Comparison of ENCODE assay signal across 8 cellular contexts in genomic region chr10:51422311-51423120, GRCh38.
DNase-seq lines count a peak whose midpoint lies in the region; ATAC-seq, FAIRE-seq and TF ChIP-seq lines count a peak whose summit lies in the region.

No MANE protein-coding gene starts in this region.

- no peaks in the 10 kb centered on the region for H3K36me3 ChIP-seq in OCI-LY1 (ENCODE audit: insufficient read depth, low read length)
- no peaks in the 10 kb centered on the region for H3K36me3 ChIP-seq in keratinocyte (ENCODE audit: control insufficient read depth in 2 of 2, extremely low read depth in 1 of 2, insufficient read depth in 2 of 2, low read length in 2 of 2)

- peak; percentile 55 for FAIRE-seq in keratinocyte (lab: Jason Lieb, UNC)

- DNase-seq in AG09319 (ENCODE audit: extremely low read depth, low read depth) (peak; percentile 49), T47D (ENCODE audit: low read depth in 1 of 2, low spot score in 1 of 2) (peak; percentile 55 to 76), keratinocyte (ENCODE audit: low read depth, low spot score) (no peak), NCI-H2171 treated with DMSO at 0.1 percent for 48 hours (lab: John Stamatoyannopoulos, UW) (no peak)
- peak; percentile 1 for DNase-seq in stimulated activated CD8-positive, alpha-beta memory T cell treated with anti-CD3 and anti-CD28 coated beads, Interleukin-15, amount 100 ng/mL, for 1 hour (ENCODE audit: low read depth)

- H3K4me1 ChIP-seq in OCI-LY1 (ENCODE audit: insufficient read depth, low read length, severe bottlenecking) (no peaks in the 10 kb centered on the region), keratinocyte (ENCODE audit: control insufficient read depth, extremely low read depth, insufficient read depth, low read length) (no peaks in the 10 kb centered on the region)

- H2AFZ ChIP-seq in OCI-LY1 (ENCODE audit: low read length) (no peak overlapping the region), keratinocyte (ENCODE audit: control insufficient read depth, low read length) (no peak overlapping the region)

- ATAC-seq in HG02852 (IDR thresholded peaks at IDR 0.05; ENCODE audit: unreplicated experiment): peak; percentile 77

- in situ Hi-C loops in T47D (cut with HindIII; ENCODE audit: low pct_unique_long_range_greater_than_20kb, low sequenced_read_pairs): no loop called here

- no peaks in the 10 kb centered on the region for H3K9me1 ChIP-seq in keratinocyte (ENCODE audit: control insufficient read depth, extremely low read depth, insufficient read depth, low read length)

- H3K79me2 ChIP-seq in OCI-LY1 (ENCODE audit: insufficient read depth, low read length): no peaks in the 10 kb centered on the region
- H3K79me2 ChIP-seq in keratinocyte (ENCODE audit: control insufficient read depth, insufficient read depth, low read length): no peaks in the 10 kb centered on the region

- no peaks in the 10 kb centered on the region for H3K9me2 ChIP-seq in OCI-LY1 (ENCODE audit: low read depth, low read length)

- TF ChIP-seq CTCF in AG09319 (IDR thresholded peaks at IDR 0.05; ENCODE audit: low read depth, low read length) (peak; percentile 78), GM12875 (IDR thresholded peaks at IDR 0.05; ENCODE audit: borderline replicate concordance, insufficient read depth, low read depth, low read length) (peak; percentile 50; the same call in 1 of the 2 replicates), OCI-LY1 (IDR thresholded peaks at IDR 0.05; ENCODE audit: low read length) (peak; percentile 77), keratinocyte (optimal IDR thresholded peaks at IDR 0.05 in 1 of 3, IDR thresholded peaks at IDR 0.05 in 1 of 3, conservative IDR thresholded peaks at IDR 0.05 in 1 of 3; ENCODE audit: extremely low read depth in 1 of 3, insufficient read depth in 2 of 3, low read length in 3 of 3) (peak; percentile 68 to 75 (median 68))

- H3K27me3 ChIP-seq in OCI-LY1 (ENCODE audit: insufficient read depth, low read length) (no peaks in the 10 kb centered on the region), keratinocyte (ENCODE audit: control insufficient read depth, extremely low read depth, insufficient read depth, low read length) (no peaks in the 10 kb centered on the region)

- H4K20me1 ChIP-seq in OCI-LY1 (ENCODE audit: insufficient read depth, low read length) (no peaks in the 10 kb centered on the region), keratinocyte (ENCODE audit: control insufficient read depth, extremely low read depth, insufficient read depth, low read length) (no peaks in the 10 kb centered on the region)

- dilution Hi-C loops in keratinocyte (cut with MboI; ENCODE audit: extremely low pct_ligation_motif_present, low sequenced_read_pairs): no loop called here

- H3K4me3 ChIP-seq in GM12875 (ENCODE audit: low read depth, low read length) (no peak overlapping the region), OCI-LY1 (ENCODE audit: low read depth, low read length, poor library complexity, severe bottlenecking) (no peak overlapping the region), keratinocyte (ENCODE audit: control insufficient read depth in 2 of 3, extremely low read depth in 1 of 3, insufficient read depth in 2 of 3, low read depth in 1 of 3, low read length in 3 of 3) (no peak overlapping the region)

- H3K9me3 ChIP-seq in OCI-LY1 (ENCODE audit: low read length) (no peaks in the 10 kb centered on the region), keratinocyte (ENCODE audit: control insufficient read depth, low read depth, low read length) (no peaks in the 10 kb centered on the region)

- H3K4me2 ChIP-seq in OCI-LY1 (ENCODE audit: low read length): no peak overlapping the region
- H3K4me2 ChIP-seq in keratinocyte (ENCODE audit: control insufficient read depth, extremely low read depth, insufficient read depth, low read depth, low read length): no peak overlapping the region

- no peaks in the 10 kb centered on the region for H3F3A ChIP-seq in OCI-LY1 (ENCODE audit: insufficient read depth, low read length)

- no peak overlapping the region for H3K27ac ChIP-seq in OCI-LY1 (ENCODE audit: low read depth, low read length, poor library complexity, severe bottlenecking)
- H3K27ac ChIP-seq in keratinocyte (ENCODE audit: control insufficient read depth, insufficient read depth, low read length): no peak overlapping the region

- H3K9ac ChIP-seq in OCI-LY1 (ENCODE audit: low read length) (no peak overlapping the region), keratinocyte (ENCODE audit: control insufficient read depth, extremely low read depth, insufficient read depth, low read length) (no peak overlapping the region)

Comparison
In these comparisons a context has a peak if more than half of its experiments do, and no peak if none do; other contexts are left out.
1. DNase-seq: peak in AG09319 (single experiment), T47D (2 of 2) and stimulated activated CD8-positive, alpha-beta memory T cell treated with anti-CD3 and anti-CD28 coated beads, Interleukin-15, amount 100 ng/mL, for 1 hour (single experiment); none in keratinocyte (single experiment) and NCI-H2171 treated with DMSO at 0.1 percent for 48 hours (single experiment).
2. Peak in every context shown above with its lines, with median percentiles within 50 percentile points of each other: CTCF ChIP-seq.